Comparison of ENCODE assay signal across 10 cellular contexts in the genomic region with DNA sequence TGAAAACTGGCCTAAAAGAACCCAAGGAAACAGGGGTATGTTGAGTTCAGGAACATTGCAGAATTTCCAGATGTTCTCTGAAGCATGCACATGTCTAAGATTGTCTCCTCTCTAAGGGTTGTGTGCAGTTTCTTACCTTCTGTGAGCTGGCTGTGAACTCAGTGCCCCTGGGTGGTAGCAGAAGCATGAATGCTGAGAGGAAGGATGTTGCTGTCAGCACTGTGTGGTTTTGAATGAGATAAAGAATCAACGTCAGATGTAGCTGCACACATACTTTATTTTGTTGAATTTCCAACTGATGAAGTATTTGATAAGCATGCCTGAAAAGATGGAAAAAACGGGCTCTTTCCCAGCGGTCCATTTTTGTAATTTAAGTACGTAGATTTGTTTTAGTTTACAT. TPM values are rescaled to one million over a fixed set of nuclear protein-coding genes. Genes with fewer than 3 reads are reported as not detected.
DNase-seq lines count a peak whose midpoint lies in the region; ATAC-seq and TF ChIP-seq lines count a peak whose summit lies in the region.
"Had no signal": no experiment of that assay in that cellular context is flagged by ENCODE, and none has a peak within 500 bp of the region (broad histone marks: within the 10 kb centered on the region; RNA-seq: fewer than 3 reads in every experiment).

No MANE protein-coding gene starts in this region.

- H3K4me3 ChIP-seq in MM.1S (ENCODE audit: low read length) (no peak overlapping the region), H7 (ENCODE audit: insufficient read depth, low read depth, low read length) (no peak overlapping the region)

- H3K9me2 ChIP-seq in MM.1S (replicated peaks; ENCODE audit: insufficient read depth, low read length): no peaks in the 10 kb centered on the region

- no peaks in the 10 kb centered on the region for H3K9me3 ChIP-seq in CD4-positive, alpha-beta T cell (ENCODE audit: control insufficient read depth, low read length)
- no peaks in the 10 kb centered on the region for H3K9me3 ChIP-seq in MM.1S (replicated peaks; ENCODE audit: insufficient read depth, low read length)

- no peaks in the 10 kb centered on the region for H3K9me3 Mint-ChIP-seq in CD4-positive, alpha-beta T cell
- no peaks in the 10 kb centered on the region for H3K9me3 Mint-ChIP-seq in activated T-cell treated with anti-CD3 and anti-CD28 coated beads, Interleukin-2, amount 50 U/mL, for 24 hours

- TF ChIP-seq CTCF in CD4-positive, alpha-beta T cell (IDR thresholded peaks at IDR 0.05): no peak
- no peak for TF ChIP-seq CTCF in MM.1S (IDR thresholded peaks at IDR 0.05; ENCODE audit: low read length)

- peak overlapping the region; percentile 59 for H3K4me3 Mint-ChIP-seq in CD4-positive, alpha-beta T cell
- no peak overlapping the region for H3K4me3 Mint-ChIP-seq in activated T-cell treated with anti-CD3 and anti-CD28 coated beads, Interleukin-2, amount 50 U/mL, for 24 hours

- peaks cover 27% of the 10 kb centered on the region for H3F3A ChIP-seq in MM.1S (ENCODE audit: insufficient read depth, low read length)

- no peaks in the 10 kb centered on the region for H4K20me1 ChIP-seq in MM.1S (ENCODE audit: insufficient read depth, low read length)

- H3K36me3 ChIP-seq in MM.1S (replicated peaks; ENCODE audit: insufficient read depth, low read length) (no peaks in the 10 kb centered on the region), H7 (replicated peaks; ENCODE audit: control insufficient read depth, insufficient read depth, low read length) (no peaks in the 10 kb centered on the region)

- peak in 7 of 10 experiments; percentile 19 to 57 (median 34) for DNase-seq in CD4-positive, alpha-beta T cell
- DNase-seq in MM.1S (peak; percentile 84), left ventricle myocardium superior (no peak), COLO668 (lab: John Stamatoyannopoulos, UW; ENCODE audit: unreplicated experiment) (no peak), H7 (no peak), NCI-H510A treated with DMSO at 0.1 percent for 48 hours (lab: John Stamatoyannopoulos, UW) (no peak), HUDEP-2 (lab: John Stamatoyannopoulos, UW; ENCODE audit: unreplicated experiment in 76 of 76) (no peak)
- DNase-seq in activated T-cell treated with anti-CD3 and anti-CD28 coated beads, Interleukin-2, amount 50 U/mL, for 24 hours: no peak
- DNase-seq: KG1 had no signal

- H3K27ac Mint-ChIP-seq in CD4-positive, alpha-beta T cell: peak overlapping the region; percentile 86
- H3K27ac Mint-ChIP-seq in activated T-cell treated with anti-CD3 and anti-CD28 coated beads, Interleukin-2, amount 50 U/mL, for 24 hours: peak overlapping the region; percentile 93

- no peaks in the 10 kb centered on the region for H3K27me3 Mint-ChIP-seq in CD4-positive, alpha-beta T cell
- H3K27me3 Mint-ChIP-seq in activated T-cell treated with anti-CD3 and anti-CD28 coated beads, Interleukin-2, amount 50 U/mL, for 24 hours: no peaks in the 10 kb centered on the region

- H3K79me2 ChIP-seq in MM.1S (ENCODE audit: low read length): no peaks in the 10 kb centered on the region

- H3K4me1 Mint-ChIP-seq in CD4-positive, alpha-beta T cell (ENCODE audit: low read depth): peaks cover 57% of the 10 kb centered on the region
- peaks cover 43% of the 10 kb centered on the region for H3K4me1 Mint-ChIP-seq in activated T-cell treated with anti-CD3 and anti-CD28 coated beads, Interleukin-2, amount 50 U/mL, for 24 hours (ENCODE audit: low read depth)

- no peaks in the 10 kb centered on the region for H3K27me3 ChIP-seq in CD4-positive, alpha-beta T cell (ENCODE audit: control insufficient read depth, insufficient read depth, low read length)
- no peaks in the 10 kb centered on the region for H3K27me3 ChIP-seq in MM.1S (replicated peaks; ENCODE audit: insufficient read depth, low read length)
- H3K27me3 ChIP-seq in H7 (ENCODE audit: control insufficient read depth, insufficient read depth, low read length): no peaks in the 10 kb centered on the region

- CTCF ChIA-PET in CD4-positive, alpha-beta T cell (lab: Charles Lee): interaction anchor here (1.0 to 1.1 kb wide), 3 partner anchors 12 to 51 kb away, joined by 3 to 6 read pairs (median 4); no protein-coding TSS in a partner anchor

- H2AFZ ChIP-seq in MM.1S (ENCODE audit: low read length): no peak overlapping the region

- no peaks in the 10 kb centered on the region for H3K36me3 Mint-ChIP-seq in CD4-positive, alpha-beta T cell (ENCODE audit: low read depth)
- H3K36me3 Mint-ChIP-seq in activated T-cell treated with anti-CD3 and anti-CD28 coated beads, Interleukin-2, amount 50 U/mL, for 24 hours (ENCODE audit: low read depth): no peaks in the 10 kb centered on the region

- no peak overlapping the region for H3K9ac ChIP-seq in MM.1S (ENCODE audit: low read length)

- H3K4me2 ChIP-seq in MM.1S (ENCODE audit: low read depth, low read length): peak overlapping the region; percentile 33

- no peak overlapping the region for H3K27ac ChIP-seq in CD4-positive, alpha-beta T cell (ENCODE audit: low read depth, low read length)
- peak overlapping the region; percentile 35; the same call in 1 of the 2 replicates for H3K27ac ChIP-seq in MM.1S (ENCODE audit: low read length)

- POLR2A ChIA-PET in CD4-positive, alpha-beta T cell (lab: Charles Lee): interaction anchor here (1.1 to 1.2 kb wide), 2 partner anchors 12 to 24 kb away, joined by 4 to 18 read pairs; a partner anchor contains a TSS

- H3K4me1 ChIP-seq in MM.1S (ENCODE audit: low read length): peaks cover 33% of the 10 kb centered on the region

- ATAC-seq in CD4-positive, alpha-beta T cell (ENCODE audit: poor library complexity): peak; percentile 49
- ATAC-seq in left ventricle myocardium superior: peak; percentile 65
- ATAC-seq: SK-N-SH treated with all-trans-retinoic acid at 6 μM for 48 hours had no signal

- intact Hi-C loops in CD4-positive, alpha-beta T cell (cut with DNase I, micrococcal nuclease): loop anchor here in 1 of 2 experiments (10.0 kb wide), 2 partner anchors 50 to 100 kb away; a partner anchor contains a TSS
- intact Hi-C loops in left ventricle myocardium superior (cut with micrococcal nuclease): no loop called here

RNA-seq across cellular contexts. Expression of a gene that starts 23.8 kb away (rescaled TPM):
- total RNA-seq in CD4-positive, alpha-beta T cell: 1 to 10 TPM; 9.6 to 9.9 TPM
- total RNA-seq in left ventricle myocardium superior: 1.7 TPM
- total RNA-seq in H7 (2014; rRNA removed; shearing (Covaris generic)): 0.15 and 1.1 TPM in 2 replicates

RNA-seq across cellular contexts. Expression of a gene that starts 51.5 kb away (rescaled TPM):
- 1 to 10 TPM; 1.0 to 1.2 TPM for total RNA-seq in CD4-positive, alpha-beta T cell
- 3.6 TPM for total RNA-seq in left ventricle myocardium superior
- total RNA-seq in H7 (2014; rRNA removed; shearing (Covaris generic)): 0.80 and 1.00 TPM in 2 replicates

Comparison
In these comparisons a context has a peak if more than half of its experiments do, and no peak if none do; other contexts are left out.
1. DNase-seq: peak in CD4-positive, alpha-beta T cell (7 of 10) and MM.1S (single experiment); none in activated T-cell treated with anti-CD3 and anti-CD28 coated beads, Interleukin-2, amount 50 U/mL, for 24 hours (single experiment), left ventricle myocardium superior (single experiment), COLO668 (single experiment), H7 (single experiment), NCI-H510A treated with DMSO at 0.1 percent for 48 hours (single experiment) and HUDEP-2 (0 of 76).